In genomic region chr17:63774141-63774981, GRCh38 we compare ENCODE assay signal across 1 cellular context.
TF ChIP-seq lines count a peak whose summit lies in the region.

A gene with protein sequence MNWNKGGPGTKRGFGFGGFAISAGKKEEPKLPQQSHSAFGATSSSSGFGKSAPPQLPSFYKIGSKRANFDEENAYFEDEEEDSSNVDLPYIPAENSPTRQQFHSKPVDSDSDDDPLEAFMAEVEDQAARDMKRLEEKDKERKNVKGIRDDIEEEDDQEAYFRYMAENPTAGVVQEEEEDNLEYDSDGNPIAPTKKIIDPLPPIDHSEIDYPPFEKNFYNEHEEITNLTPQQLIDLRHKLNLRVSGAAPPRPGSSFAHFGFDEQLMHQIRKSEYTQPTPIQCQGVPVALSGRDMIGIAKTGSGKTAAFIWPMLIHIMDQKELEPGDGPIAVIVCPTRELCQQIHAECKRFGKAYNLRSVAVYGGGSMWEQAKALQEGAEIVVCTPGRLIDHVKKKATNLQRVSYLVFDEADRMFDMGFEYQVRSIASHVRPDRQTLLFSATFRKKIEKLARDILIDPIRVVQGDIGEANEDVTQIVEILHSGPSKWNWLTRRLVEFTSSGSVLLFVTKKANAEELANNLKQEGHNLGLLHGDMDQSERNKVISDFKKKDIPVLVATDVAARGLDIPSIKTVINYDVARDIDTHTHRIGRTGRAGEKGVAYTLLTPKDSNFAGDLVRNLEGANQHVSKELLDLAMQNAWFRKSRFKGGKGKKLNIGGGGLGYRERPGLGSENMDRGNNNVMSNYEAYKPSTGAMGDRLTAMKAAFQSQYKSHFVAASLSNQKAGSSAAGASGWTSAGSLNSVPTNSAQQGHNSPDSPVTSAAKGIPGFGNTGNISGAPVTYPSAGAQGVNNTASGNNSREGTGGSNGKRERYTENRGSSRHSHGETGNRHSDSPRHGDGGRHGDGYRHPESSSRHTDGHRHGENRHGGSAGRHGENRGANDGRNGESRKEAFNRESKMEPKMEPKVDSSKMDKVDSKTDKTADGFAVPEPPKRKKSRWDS (plus strand): TSS chr17:63774170. CDS start chr17:63787050, 12,880 bp downstream.

TF ChIP-seq in HepG2, 621 proteins besides CTCF, POLR2A, EP300 and RAD21 (continued from another document and continues in another):
- no peak for TF ChIP-seq HINFP (CRISPR knock-in tag; IDR thresholded peaks at IDR 0.05; ENCODE audit: low read depth)
- no peak for TF ChIP-seq ZBTB3 (CRISPR knock-in tag; IDR thresholded peaks at IDR 0.05; ENCODE audit: borderline replicate concordance, low read depth)
- no peak; the same call in 1 of the 2 replicates for TF ChIP-seq CREBL2 (CRISPR knock-in tag; IDR thresholded peaks at IDR 0.05; ENCODE audit: borderline replicate concordance)
- TF ChIP-seq CHCHD3 (CRISPR knock-in tag; IDR thresholded peaks at IDR 0.05): peak; percentile 56; the same call in 1 of the 2 replicates
- no peak for TF ChIP-seq ZBTB33 (CRISPR knock-in tag; IDR thresholded peaks at IDR 0.05)
- TF ChIP-seq, protein P1, sequence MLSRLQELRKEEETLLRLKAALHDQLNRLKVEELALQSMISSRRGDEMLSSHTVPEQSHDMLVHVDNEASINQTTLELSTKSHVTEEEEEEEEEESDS (CRISPR knock-in tag; IDR thresholded peaks at IDR 0.05; ENCODE audit: borderline replicate concordance): no peak; the same call in 1 of the 2 replicates
- TF ChIP-seq HNRNPL (IDR thresholded peaks at IDR 0.05; ENCODE audit: low read depth, low read length): no peak
- TF ChIP-seq ZC3H13 (CRISPR knock-in tag; IDR thresholded peaks at IDR 0.05): no peak
- TF ChIP-seq NFRKB (IDR thresholded peaks at IDR 0.05): no peak
- no peak for TF ChIP-seq ZNF275 (CRISPR knock-in tag; IDR thresholded peaks at IDR 0.05; ENCODE audit: borderline replicate concordance)
- TF ChIP-seq ZNF142 (CRISPR knock-in tag; IDR thresholded peaks at IDR 0.05): no peak
- peak; percentile 78; the same call in 1 of the 2 replicates for TF ChIP-seq ZNF773 (CRISPR knock-in tag; IDR thresholded peaks at IDR 0.05; ENCODE audit: borderline replicate concordance)
- TF ChIP-seq ZNF441 (CRISPR knock-in tag; IDR thresholded peaks at IDR 0.05; ENCODE audit: borderline replicate concordance): no peak
- no peak for TF ChIP-seq CAMTA2 (CRISPR knock-in tag; IDR thresholded peaks at IDR 0.05; ENCODE audit: borderline replicate concordance)
- no peak for TF ChIP-seq ZNF839 (CRISPR knock-in tag; IDR thresholded peaks at IDR 0.05; ENCODE audit: borderline replicate concordance)
- TF ChIP-seq ZNF460 (CRISPR knock-in tag; IDR thresholded peaks at IDR 0.05; ENCODE audit: borderline replicate concordance): no peak
- 0 out of 2 replicates have a peak, but pooled peaks have one; percentile 38 for TF ChIP-seq ZNF451 (CRISPR knock-in tag; IDR thresholded peaks at IDR 0.05)
- TF ChIP-seq NAIF1 (CRISPR knock-in tag; IDR thresholded peaks at IDR 0.05; ENCODE audit: borderline replicate concordance): no peak
- no peak; the same call in 1 of the 2 replicates for TF ChIP-seq NCOA1 (CRISPR knock-in tag; IDR thresholded peaks at IDR 0.05)
- TF ChIP-seq SMAD1 (CRISPR knock-in tag; IDR thresholded peaks at IDR 0.05; ENCODE audit: borderline replicate concordance, low read depth): no peak
- no peak for TF ChIP-seq FOXA3 (CRISPR knock-in tag; IDR thresholded peaks at IDR 0.05)
- no peak for TF ChIP-seq MAFF (IDR thresholded peaks at IDR 0.05; ENCODE audit: low read depth, low read length)
- TF ChIP-seq ZBTB4 (CRISPR knock-in tag; IDR thresholded peaks at IDR 0.05; ENCODE audit: borderline replicate concordance): no peak
- TF ChIP-seq PHF20 (CRISPR knock-in tag; IDR thresholded peaks at IDR 0.05): no peak
- peak; percentile 79; the same call in 1 of the 2 replicates for TF ChIP-seq ZNF160 (CRISPR knock-in tag; IDR thresholded peaks at IDR 0.05)
- no peak for TF ChIP-seq SRSF1 (optimal IDR thresholded peaks at IDR 0.05; ENCODE audit: low read depth, low read length)
- peak; percentile 55; the same call in 1 of the 2 replicates for TF ChIP-seq NKX3-1 (CRISPR knock-in tag; IDR thresholded peaks at IDR 0.05)
- TF ChIP-seq, protein P2, sequence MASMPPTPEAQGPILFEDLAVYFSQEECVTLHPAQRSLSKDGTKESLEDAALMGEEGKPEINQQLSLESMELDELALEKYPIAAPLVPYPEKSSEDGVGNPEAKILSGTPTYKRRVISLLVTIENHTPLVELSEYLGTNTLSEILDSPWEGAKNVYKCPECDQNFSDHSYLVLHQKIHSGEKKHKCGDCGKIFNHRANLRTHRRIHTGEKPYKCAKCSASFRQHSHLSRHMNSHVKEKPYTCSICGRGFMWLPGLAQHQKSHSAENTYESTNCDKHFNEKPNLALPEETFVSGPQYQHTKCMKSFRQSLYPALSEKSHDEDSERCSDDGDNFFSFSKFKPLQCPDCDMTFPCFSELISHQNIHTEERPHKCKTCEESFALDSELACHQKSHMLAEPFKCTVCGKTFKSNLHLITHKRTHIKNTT (CRISPR knock-in tag; IDR thresholded peaks at IDR 0.05): no peak
- 0 out of 2 replicates have a peak, but pooled peaks have one; percentile 74 for TF ChIP-seq ZNF20 (CRISPR knock-in tag; IDR thresholded peaks at IDR 0.05)
